Comparison of ENCODE assay signal across 7 cellular contexts in the genomic region with DNA sequence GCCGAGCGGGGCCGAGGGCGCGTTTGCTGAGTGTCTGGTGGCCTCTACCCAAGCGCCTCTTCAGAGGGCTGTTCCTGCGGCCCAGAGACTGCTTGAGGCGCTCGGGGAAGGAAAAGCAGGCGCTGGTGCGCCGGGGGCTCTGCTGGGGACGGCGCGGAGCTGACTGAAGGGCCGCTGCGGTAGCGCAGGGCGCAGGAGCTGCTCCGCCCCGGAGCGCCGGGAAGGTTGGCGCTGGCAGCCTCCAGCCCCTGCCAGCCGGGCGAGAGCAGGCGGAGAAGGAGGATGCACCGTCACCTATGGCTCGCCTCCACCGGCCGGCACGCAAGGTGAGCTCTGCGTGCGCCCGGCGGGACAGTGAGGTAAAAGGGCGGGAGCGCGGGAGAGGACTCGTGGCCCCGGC. TPM values are rescaled to one million over a fixed set of nuclear protein-coding genes. Genes with fewer than 3 reads are reported as not detected.
"Had no signal": no experiment of that assay in that cellular context is flagged by ENCODE, and none has a peak within 500 bp of the region (broad histone marks: within the 10 kb centered on the region; RNA-seq: fewer than 3 reads in every experiment).

No MANE protein-coding gene starts in this region.

RNA-seq across cellular contexts. Expression of a gene that starts 11.2 kb away (rescaled TPM):
- total RNA-seq: GM23248, GM23338, H1, H4, H7, H9, HFFc6 had no signal
- polyA plus RNA-seq: GM23248, GM23338, H1 had no signal
